ENCODE assay signal across 17 cellular contexts in genomic region chr5:125004009-125004408, GRCh38.
DNase-seq lines count a peak whose midpoint lies in the region; ATAC-seq and TF ChIP-seq lines count a peak whose summit lies in the region.
"Had no signal": no experiment of that assay in that cellular context is flagged by ENCODE, and none has a peak within 500 bp of the region (broad histone marks: within the 10 kb centered on the region; RNA-seq: fewer than 3 reads in every experiment).

No MANE protein-coding gene starts in this region.

- no peaks in the 10 kb centered on the region for H3K23me2 ChIP-seq in H9 (ENCODE audit: insufficient read length, low read depth, low read length, poor library complexity, severe bottlenecking)

- H3K79me2 ChIP-seq in H9 (ENCODE audit: insufficient read depth, low read length) = no peaks in the 10 kb centered on the region
- no peaks in the 10 kb centered on the region for H3K79me2 ChIP-seq in OCI-LY7 (ENCODE audit: insufficient read depth, low read depth, low read length)

- intact Hi-C loops in OCI-LY7 (cut with micrococcal nuclease; ENCODE audit: unreplicated experiment) = loop anchor here (10.0 kb wide), 2 partner anchors 479 to 949 kb away; no protein-coding TSS in a partner anchor
- intact Hi-C loops in left lung (cut with DNase I) = no loop called here

- no peaks in the 10 kb centered on the region for H3K27me3 ChIP-seq in BLaER1
- H3K27me3 ChIP-seq in H9 (ENCODE audit: insufficient read depth, low read length) = no peaks in the 10 kb centered on the region
- H3K27me3 ChIP-seq in endodermal cell (ENCODE audit: control insufficient read depth, insufficient read depth, low read length, poor library complexity, severe bottlenecking) = no peaks in the 10 kb centered on the region
- H3K27me3 ChIP-seq in left lung = no peaks in the 10 kb centered on the region

- no peak for DNase-seq in H9
- DNase-seq in OCI-LY7 (ENCODE audit: low spot score) = no peak
- DNase-seq in endodermal cell = no peak
- DNase-seq in left lung = no peak
- DNase-seq: AML-193; Calu3; CD4-positive, alpha-beta T cell; DMS79; GDM1; NCI-H1105; NCI-H187; NCI-H446; NCI-H774; T-helper 1 cell had no signal

- CTCF ChIA-PET in OCI-LY7 (lab: Charles Lee; ENCODE audit: unreplicated experiment) = no interaction called here

- peak overlapping the region; percentile 39 to 88 (median 53); a peak in 3 of 7 replicates for H3K27ac Mint-ChIP-seq in H9
- H3K27ac Mint-ChIP-seq in endodermal cell = peak overlapping the region; percentile 65
- H3K27ac Mint-ChIP-seq: CD4-positive, alpha-beta T cell had no signal

- H3K23ac ChIP-seq in H9 (ENCODE audit: insufficient read length, low read depth, low read length) = no peak overlapping the region

- no peaks in the 10 kb centered on the region for H3K9me2 ChIP-seq in OCI-LY7 (ENCODE audit: insufficient read depth, low read length)

- no peak overlapping the region for H4K8ac ChIP-seq in H9 (replicated peaks; ENCODE audit: insufficient read length, low read depth, low read length)

- H2BK5ac ChIP-seq in H9 (ENCODE audit: insufficient read length, low read length) = no peak overlapping the region

- no peaks in the 10 kb centered on the region for H3K36me3 Mint-ChIP-seq in H9 (ENCODE audit: insufficient read depth in 1 of 3, low read depth in 3 of 3)
- no peaks in the 10 kb centered on the region for H3K36me3 Mint-ChIP-seq in endodermal cell (ENCODE audit: low read depth)

- no peak overlapping the region for H3K56ac ChIP-seq in H9 (ENCODE audit: insufficient read length, low read depth, low read length)

- no peak overlapping the region for H2BK12ac ChIP-seq in H9 (ENCODE audit: insufficient read length, low read depth, low read length)

- BruUV-seq in OCI-LY7 (replicated peaks; lab: Mats Ljungman, UMichigan) = no TSS peak

- no peak overlapping the region for H3T11ph ChIP-seq in H9 (ENCODE audit: low read length)

- no peak overlapping the region for H3K14ac ChIP-seq in H9 (ENCODE audit: insufficient read depth, low read length)

- no peak overlapping the region for H2BK20ac ChIP-seq in H9 (ENCODE audit: low read depth, low read length, poor library complexity, severe bottlenecking)

- H2AFZ ChIP-seq in H9 (ENCODE audit: low read length) (no peak overlapping the region), OCI-LY7 (ENCODE audit: low read length) (peak overlapping the region; percentile 92; the same call in 1 of the 2 replicates)

- ATAC-seq in GM18861 (IDR thresholded peaks at IDR 0.05; ENCODE audit: unreplicated experiment) (no peak), HG03354 (IDR thresholded peaks at IDR 0.05; ENCODE audit: poor library complexity, severe bottlenecking, unreplicated experiment) (no peak), left lung (no peak)

- H3K4ac ChIP-seq in H9 (ENCODE audit: low read depth, low read length) = no peak overlapping the region

- WGBS in H9 (ENCODE audit: extremely low coverage, insufficient read length, low lambda C conversion rate) = no CpG with 5 or more reads among the region's 5 CpGs
- WGBS in endodermal cell (ENCODE audit: insufficient coverage in 1 of 2, insufficient read length in 1 of 2), 2 experiments = 90 to 96% methylated on average over 3 of the region's 5 CpGs

- H3K9me3 ChIP-seq in BLaER1 (peaks cover 19% of the 10 kb centered on the region), H9 (ENCODE audit: control insufficient read depth, low read depth, low read length) (no peaks in the 10 kb centered on the region), OCI-LY7 (ENCODE audit: low read length) (peaks cover 27% of the 10 kb centered on the region; the same call in 1 of the 2 replicates), endodermal cell (ENCODE audit: control insufficient read depth, low read length) (no peaks in the 10 kb centered on the region), left lung (no peaks in the 10 kb centered on the region)

- H3K36me3 ChIP-seq in BLaER1 (no peaks in the 10 kb centered on the region), OCI-LY7 (ENCODE audit: insufficient read depth, low read length) (peaks cover 32% of the 10 kb centered on the region), endodermal cell (ENCODE audit: control insufficient read depth, insufficient read depth, low read length) (no peaks in the 10 kb centered on the region), left lung (no peaks in the 10 kb centered on the region)

- H3K4me1 Mint-ChIP-seq in H9 (peaks cover 52 to 55% of the 10 kb centered on the region in 2 experiments), endodermal cell (peaks cover 42% of the 10 kb centered on the region)

- H3K27me3 Mint-ChIP-seq in H9 (ENCODE audit: low read depth) (no peaks in the 10 kb centered on the region), endodermal cell (ENCODE audit: insufficient read depth) (no peaks in the 10 kb centered on the region)
- H3K27me3 Mint-ChIP-seq: CD4-positive, alpha-beta T cell had no signal

- H4K91ac ChIP-seq in H9 (ENCODE audit: insufficient read length, low read depth, low read length) = no peak overlapping the region

- H3K4me1 ChIP-seq in BLaER1 = peaks cover 75% of the 10 kb centered on the region
- H3K4me1 ChIP-seq in H9 (ENCODE audit: insufficient read depth, low read length) = peaks cover 11% of the 10 kb centered on the region; the same call in 1 of the 2 replicates
- peaks cover 98% of the 10 kb centered on the region for H3K4me1 ChIP-seq in OCI-LY7 (ENCODE audit: insufficient read depth, low read length, poor library complexity, severe bottlenecking)
- H3K4me1 ChIP-seq in endodermal cell (ENCODE audit: control insufficient read depth, insufficient read depth, low read length) = peaks cover 7% of the 10 kb centered on the region
- H3K4me1 ChIP-seq in left lung = peaks cover 0 to 11% of the 10 kb centered on the region in 2 donors

- H3K4me3 Mint-ChIP-seq in H9 (no peak overlapping the region), endodermal cell (no peak overlapping the region)
- H3K4me3 Mint-ChIP-seq: CD4-positive, alpha-beta T cell had no signal

- no peak overlapping the region for H2AK5ac ChIP-seq in H9 (ENCODE audit: insufficient read length, low read length)

- H3K9me3 Mint-ChIP-seq in H9 (no peaks in the 10 kb centered on the region), endodermal cell (no peaks in the 10 kb centered on the region)

- H3K9ac ChIP-seq in BLaER1 (no peak overlapping the region), H9 (ENCODE audit: extremely low read depth, insufficient read length, low read length) (no peak overlapping the region), endodermal cell (ENCODE audit: extremely low read depth, low read length, poor library complexity, severe bottlenecking) (no peak overlapping the region)

- POLR2A ChIA-PET in OCI-LY7 (lab: Charles Lee) = interaction anchor here (0.7 to 10.1 kb wide), 17 partner anchors 7 to 301 kb away, joined by 3 to 66 read pairs (median 9); partner anchors contain the start of gene ZNF608

- H3K27ac ChIP-seq in BLaER1 = peak overlapping the region; percentile 84
- H3K27ac ChIP-seq in H9 (ENCODE audit: insufficient read length, low read depth, low read length) = no peak overlapping the region
- peak overlapping the region; percentile 100 for H3K27ac ChIP-seq in OCI-LY7 (ENCODE audit: low read depth, low read length, poor library complexity, severe bottlenecking)
- no peak overlapping the region for H3K27ac ChIP-seq in endodermal cell (ENCODE audit: low read depth, low read length)
- H3K27ac ChIP-seq in left lung = no peak overlapping the region

- H2BK120ac ChIP-seq in H9 (ENCODE audit: low read depth, low read length, poor library complexity, severe bottlenecking) = no peak overlapping the region

- no peak overlapping the region for H3K18ac ChIP-seq in H9 (ENCODE audit: insufficient read length, low read depth, low read length)

- no peak overlapping the region for H2BK15ac ChIP-seq in H9 (ENCODE audit: low read depth, low read length)

- H3K4me2 ChIP-seq in BLaER1 = peak overlapping the region; percentile 83
- no peak overlapping the region for H3K4me2 ChIP-seq in H9 (ENCODE audit: insufficient read depth, insufficient read length, low read length)
- peak overlapping the region; percentile 69 for H3K4me2 ChIP-seq in OCI-LY7 (ENCODE audit: low read length)

- H3K79me1 ChIP-seq in H9 (ENCODE audit: insufficient read depth, low read depth, low read length, poor library complexity, severe bottlenecking) = no peaks in the 10 kb centered on the region

- H4K20me1 ChIP-seq in BLaER1 = no peaks in the 10 kb centered on the region
- H4K20me1 ChIP-seq in H9 (ENCODE audit: control insufficient read depth, insufficient read depth, insufficient read length) = no peaks in the 10 kb centered on the region
- H4K20me1 ChIP-seq in OCI-LY7 (ENCODE audit: insufficient read depth, low read length) = no peaks in the 10 kb centered on the region

- no peak overlapping the region for H4K5ac ChIP-seq in H9 (ENCODE audit: insufficient read length, low read depth, low read length)

- TF ChIP-seq CTCF in H9 (conservative IDR thresholded peaks at IDR 0.05) (no peak), OCI-LY7 (conservative IDR thresholded peaks at IDR 0.05; ENCODE audit: low read length) (no peak), endodermal cell (conservative IDR thresholded peaks at IDR 0.05) (no peak), left lung (IDR thresholded peaks at IDR 0.05) (no peak)

- no peak overlapping the region for H3K4me3 ChIP-seq in BLaER1
- peak overlapping the region; percentile 52 for H3K4me3 ChIP-seq in OCI-LY7 (ENCODE audit: low read depth, low read length, poor library complexity, severe bottlenecking)
- no peak overlapping the region for H3K4me3 ChIP-seq in endodermal cell (ENCODE audit: low read length)
- no peak overlapping the region for H3K4me3 ChIP-seq in left lung

Comparison
In these comparisons a context has a peak if more than half of its experiments do, and no peak if none do; other contexts are left out.
1. H3K27ac ChIP-seq: peak in BLaER1 (single experiment) and OCI-LY7 (single experiment); none in H9 (single experiment), endodermal cell (single experiment) and left lung (0 of 2).